In the genomic region with DNA sequence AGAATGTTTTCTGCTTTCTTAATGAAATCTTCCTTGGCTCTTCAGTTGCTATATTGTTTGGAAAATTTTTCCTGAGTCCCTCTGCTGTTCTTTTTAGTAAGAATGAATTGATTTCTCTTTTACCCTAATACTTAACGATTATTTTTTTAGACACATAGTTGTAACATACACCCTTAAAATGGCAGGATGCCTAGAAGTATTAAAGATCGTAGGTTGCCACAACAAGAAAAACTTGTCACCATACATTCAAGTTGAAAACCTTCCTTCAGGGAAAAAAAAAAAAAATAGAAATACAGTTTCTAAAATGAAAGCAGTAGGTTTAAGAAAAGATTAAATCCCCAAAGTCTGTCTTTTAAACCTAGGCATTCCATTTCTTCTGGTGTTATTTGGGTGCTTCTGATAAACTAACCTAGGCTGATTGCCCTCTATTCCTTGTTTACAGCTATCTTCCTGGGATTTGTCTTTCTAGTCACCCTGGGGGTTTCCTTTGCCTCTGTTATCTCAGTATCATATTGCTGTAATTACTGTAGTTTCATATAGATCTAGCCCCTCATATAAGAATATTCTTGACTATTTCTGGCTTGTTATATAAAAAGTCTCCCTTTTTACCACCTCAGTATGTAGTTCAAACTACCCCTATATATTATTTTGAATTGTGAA, we compare ENCODE assay signal across 1 cellular context.
TF ChIP-seq lines count a peak whose summit lies in the region.

No MANE protein-coding gene starts in this region.

TF ChIP-seq in GM12878, 131 proteins besides CTCF, POLR2A, EP300 and RAD21:
- TF ChIP-seq BHLHE40 (IDR thresholded peaks at IDR 0.05; ENCODE audit: borderline replicate concordance in 1 of 2, low read depth in 2 of 2, low read length in 1 of 2) (no peak), RB1 (IDR thresholded peaks at IDR 0.05; ENCODE audit: borderline replicate concordance) (no peak), SIX5 (IDR thresholded peaks at IDR 0.05; ENCODE audit: low read depth, low read length, severe bottlenecking) (no peak)
- TF ChIP-seq, protein P1, sequence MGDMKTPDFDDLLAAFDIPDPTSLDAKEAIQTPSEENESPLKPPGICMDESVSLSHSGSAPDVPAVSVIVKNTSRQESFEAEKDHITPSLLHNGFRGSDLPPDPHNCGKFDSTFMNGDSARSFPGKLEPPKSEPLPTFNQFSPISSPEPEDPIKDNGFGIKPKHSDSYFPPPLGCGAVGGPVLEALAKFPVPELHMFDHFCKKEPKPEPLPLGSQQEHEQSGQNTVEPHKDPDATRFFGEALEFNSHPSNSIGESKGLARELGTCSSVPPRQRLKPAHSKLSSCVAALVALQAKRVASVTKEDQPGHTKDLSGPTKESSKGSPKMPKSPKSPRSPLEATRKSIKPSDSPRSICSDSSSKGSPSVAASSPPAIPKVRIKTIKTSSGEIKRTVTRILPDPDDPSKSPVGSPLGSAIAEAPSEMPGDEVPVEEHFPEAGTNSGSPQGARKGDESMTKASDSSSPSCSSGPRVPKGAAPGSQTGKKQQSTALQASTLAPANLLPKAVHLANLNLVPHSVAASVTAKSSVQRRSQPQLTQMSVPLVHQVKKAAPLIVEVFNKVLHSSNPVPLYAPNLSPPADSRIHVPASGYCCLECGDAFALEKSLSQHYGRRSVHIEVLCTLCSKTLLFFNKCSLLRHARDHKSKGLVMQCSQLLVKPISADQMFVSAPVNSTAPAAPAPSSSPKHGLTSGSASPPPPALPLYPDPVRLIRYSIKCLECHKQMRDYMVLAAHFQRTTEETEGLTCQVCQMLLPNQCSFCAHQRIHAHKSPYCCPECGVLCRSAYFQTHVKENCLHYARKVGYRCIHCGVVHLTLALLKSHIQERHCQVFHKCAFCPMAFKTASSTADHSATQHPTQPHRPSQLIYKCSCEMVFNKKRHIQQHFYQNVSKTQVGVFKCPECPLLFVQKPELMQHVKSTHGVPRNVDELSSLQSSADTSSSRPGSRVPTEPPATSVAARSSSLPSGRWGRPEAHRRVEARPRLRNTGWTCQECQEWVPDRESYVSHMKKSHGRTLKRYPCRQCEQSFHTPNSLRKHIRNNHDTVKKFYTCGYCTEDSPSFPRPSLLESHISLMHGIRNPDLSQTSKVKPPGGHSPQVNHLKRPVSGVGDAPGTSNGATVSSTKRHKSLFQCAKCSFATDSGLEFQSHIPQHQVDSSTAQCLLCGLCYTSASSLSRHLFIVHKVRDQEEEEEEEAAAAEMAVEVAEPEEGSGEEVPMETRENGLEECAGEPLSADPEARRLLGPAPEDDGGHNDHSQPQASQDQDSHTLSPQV (IDR thresholded peaks at IDR 0.05) = no peak
